Comparison of ENCODE assay signal across 11 cellular contexts in genomic region chr4:68405718-68406478, GRCh38. TPM values are rescaled to one million over a fixed set of nuclear protein-coding genes. Genes with fewer than 3 reads are reported as not detected.
A peak's percentile ranks its signal among the peaks of the same experiment; 100 is the strongest.
DNase-seq lines count a peak whose midpoint lies in the region; FAIRE-seq and TF ChIP-seq lines count a peak whose summit lies in the region.
"Not testable (repeated sequence)": the region's sequence is repeated elsewhere in the genome, so short reads cannot be mapped to it uniquely, and the experiment has no call there.
"Had no signal": no experiment of that assay in that cellular context is flagged by ENCODE, and none has a peak within 500 bp of the region (broad histone marks: within the 10 kb centered on the region; RNA-seq: fewer than 3 reads in every experiment).

No MANE protein-coding gene starts in this region.

- not testable (repeated sequence) for H3K36me3 ChIP-seq in H7 (replicated peaks; ENCODE audit: control insufficient read depth, insufficient read depth, low read length); HUES64 (ENCODE audit: insufficient read depth, low read length); H1 (ENCODE audit: control insufficient read depth in 2 of 4, insufficient read depth in 4 of 4, low read length in 3 of 4); iPS-18a (ENCODE audit: control insufficient read depth, low read depth, low read length); neural progenitor cell

- H3K56ac ChIP-seq in H1 (replicated peaks; ENCODE audit: insufficient read length, low read depth, low read length): peak overlapping the region; percentile 93

- H3K4me1 Mint-ChIP-seq in neural progenitor cell: peaks cover 18% of the 10 kb centered on the region

- H3K23me2 ChIP-seq in H1 (ENCODE audit: low read depth, low read length): not testable (repeated sequence)

- H2BK20ac ChIP-seq in H1 (ENCODE audit: low read length): peak overlapping the region; percentile 88; the same call in 1 of the 2 replicates

- CTCF ChIA-PET in H1 (lab: Charles Lee; ENCODE audit: partially characterized antibody): interaction anchor here (0.8 to 2.7 kb wide), 6 partner anchors 14 to 56 kb away, joined by 3 to 16 read pairs (median 3); no protein-coding TSS in a partner anchor

- H3K27me3 Mint-ChIP-seq in neural progenitor cell (ENCODE audit: insufficient read depth, low read depth): peaks cover 12% of the 10 kb centered on the region

- POLR2A ChIA-PET in H1 (lab: Charles Lee; ENCODE audit: partially characterized antibody): interaction anchor here (0.6 to 8.2 kb wide), 24 partner anchors 9 to 1118 kb away, joined by 3 to 68 read pairs (median 4); partner anchors contain the start of gene YTHDC1

- peak overlapping the region; percentile 92 for H2AK5ac ChIP-seq in H1 (ENCODE audit: low read depth, low read length)

- H3K27me3 ChIP-seq in H7 (ENCODE audit: control insufficient read depth, insufficient read depth, low read length); HUES64 (ENCODE audit: insufficient read depth, low read length); H1 (replicated peaks in 1 of 4; ENCODE audit: control insufficient read depth in 3 of 4, extremely low read depth in 1 of 4, insufficient read depth in 3 of 4, low read length in 3 of 4); iPS-18a (ENCODE audit: control insufficient read depth, insufficient read depth, low read length): not testable (repeated sequence)
- H3K27me3 ChIP-seq in neural progenitor cell: peaks cover 20% of the 10 kb centered on the region

- H3K9me3 Mint-ChIP-seq in neural progenitor cell: not testable (repeated sequence)

- not testable (repeated sequence) for H3K23ac ChIP-seq in H1 (ENCODE audit: insufficient read length)

- peak overlapping the region; percentile 99 for H2BK120ac ChIP-seq in H1 (replicated peaks; ENCODE audit: low read depth, low read length)

- TF ChIP-seq POLR2A in H1 (IDR thresholded peaks at IDR 0.05; ENCODE audit: control extremely low read depth in 1 of 2, low read depth in 2 of 2, low read length in 2 of 2): peak; percentile 54 to 70; a peak in 2 of 3 replicates

- peak overlapping the region; percentile 100 for H3K27ac ChIP-seq in HUES64 (ENCODE audit: low read depth, low read length)
- peak overlapping the region; percentile 95 for H3K27ac ChIP-seq in H1 (ENCODE audit: low read depth, low read length)
- H3K27ac ChIP-seq in iPS-18a (ENCODE audit: low read length): peak overlapping the region; percentile 99
- H3K27ac ChIP-seq in neural progenitor cell: not testable (repeated sequence)

- not testable (repeated sequence) for H2AFZ ChIP-seq in H1 (ENCODE audit: low read length); neural progenitor cell (replicated peaks)

- peak overlapping the region; percentile 74 for H4K5ac ChIP-seq in H1 (ENCODE audit: insufficient read length, low read depth, low read length)

- WGBS in HUES64: 12% methylated on average over 13 of the region's 13 CpGs
- 7% methylated on average over 13 of the region's 13 CpGs; no CpG with 5 or more reads in 1 of the 2 experiments for WGBS in H1 (ENCODE audit: extremely low coverage in 1 of 2, insufficient coverage in 1 of 2, insufficient read length in 1 of 2, insufficient replicate concordance in 2 of 2, low coverage in 1 of 2, low lambda C conversion rate in 2 of 2, missing lambda C conversion rate in 1 of 2), 2 experiments

- not testable (repeated sequence) for H4K20me1 ChIP-seq in H1 (replicated peaks in 1 of 2; ENCODE audit: control insufficient read depth in 1 of 2, insufficient read depth in 2 of 2, low read length in 2 of 2); neural progenitor cell (ENCODE audit: low read depth)

- H3K27ac Mint-ChIP-seq in neural progenitor cell: not testable (repeated sequence)

- not testable (repeated sequence) for H3K79me1 ChIP-seq in H1 (ENCODE audit: low read depth, low read length)

- not testable (repeated sequence) for H3K14ac ChIP-seq in H1 (ENCODE audit: insufficient read length)

- not testable (repeated sequence) for H4K8ac ChIP-seq in H1 (ENCODE audit: extremely low read depth, insufficient read depth, low read length)

- H3K18ac ChIP-seq in H1 (ENCODE audit: extremely low read depth, low read length): peak overlapping the region; percentile 88

- peak in 2 of 3 experiments; percentile 10 to 22; a peak in 2 of 4 replicates for TF ChIP-seq CTCF in H1 (IDR thresholded peaks at IDR 0.05; ENCODE audit: control extremely low read depth in 1 of 3, insufficient read depth in 1 of 3, low read depth in 1 of 3, low read length in 3 of 3)
- not testable (repeated sequence) for TF ChIP-seq CTCF in neural progenitor cell (IDR thresholded peaks at IDR 0.05)

- peak; percentile 87 for FAIRE-seq in H1 (lab: Jason Lieb, UNC)

- H2BK12ac ChIP-seq in H1 (ENCODE audit: low read depth, low read length): peak overlapping the region; percentile 88; the same call in 1 of the 2 replicates

- peak overlapping the region; percentile 88 for H3K4ac ChIP-seq in H1 (replicated peaks; ENCODE audit: insufficient read length, low read depth, low read length)

- not testable (repeated sequence) for H3K36me3 Mint-ChIP-seq in neural progenitor cell

- not testable (repeated sequence) for H3K9me3 ChIP-seq in HUES64 (ENCODE audit: insufficient read depth, low read depth, low read length); H1 (ENCODE audit: insufficient read depth in 2 of 2, low read depth in 1 of 2, low read length in 1 of 2); iPS-18a (ENCODE audit: control insufficient read depth, low read depth, low read length); neural progenitor cell (ENCODE audit: low read depth)

- H3K9ac ChIP-seq in HUES64 (ENCODE audit: low read depth, low read length): peak overlapping the region; percentile 97
- peak overlapping the region; percentile 59 to 96 (median 83) for H3K9ac ChIP-seq in H1 (replicated peaks in 1 of 4; ENCODE audit: extremely low read depth in 1 of 4, low read depth in 3 of 4, low read length in 3 of 4)
- H3K9ac ChIP-seq in iPS-18a (ENCODE audit: low read length): peak overlapping the region; percentile 99
- H3K9ac ChIP-seq in neural progenitor cell: not testable (repeated sequence)

- H3K4me3 Mint-ChIP-seq in neural progenitor cell: not testable (repeated sequence)

- DNase-seq in H7: not testable (repeated sequence)
- DNase-seq in H1 (ENCODE audit: low read depth in 1 of 2, low spot score in 2 of 2): peak; percentile 69 to 87
- peak; percentile 95 for DNase-seq in iPS DF 19.7 (ENCODE audit: low read depth, low spot score)
- peak; percentile 38 for DNase-seq in iPS-NIHi7 (ENCODE audit: extremely low spot score)
- DNase-seq in neural progenitor cell (ENCODE audit: low spot score): peak; percentile 60

- not testable (repeated sequence) for H2BK15ac ChIP-seq in H1 (ENCODE audit: low read length)

- H3K79me2 ChIP-seq in H1 (ENCODE audit: control insufficient read depth in 1 of 2, insufficient read depth in 2 of 2, low read length in 2 of 2); neural progenitor cell (ENCODE audit: low read depth): not testable (repeated sequence)

- TF ChIP-seq EP300 in H1 (IDR thresholded peaks at IDR 0.05; ENCODE audit: borderline replicate concordance in 1 of 2, low read depth in 2 of 2, low read length in 2 of 2): peak in 1 of 2 experiments; percentile 34; a peak in 1 of 3 replicates

- H3K4me2 ChIP-seq in H1 (ENCODE audit: insufficient read depth in 1 of 2, low read depth in 2 of 2, low read length in 2 of 2): peak overlapping the region; percentile 89 to 90
- H3K4me2 ChIP-seq in neural progenitor cell: peak overlapping the region; percentile 71

- H2BK5ac ChIP-seq in H1 (ENCODE audit: low read depth, low read length): peak overlapping the region; percentile 97

- H3K4me3 ChIP-seq in H7 (ENCODE audit: insufficient read depth, low read depth, low read length) (peak overlapping the region; percentile 49), HUES64 (ENCODE audit: low read length) (peak overlapping the region; percentile 54), H1 (ENCODE audit: extremely low read depth in 1 of 4, insufficient read depth in 2 of 4, low read depth in 3 of 4, low read length in 4 of 4) (peak overlapping the region; percentile 44 to 65 (median 55); a peak in 7 of 8 replicates), iPS-18a (ENCODE audit: low read length) (peak overlapping the region; percentile 83)
- not testable (repeated sequence) for H3K4me3 ChIP-seq in neural progenitor cell

- H3K4me1 ChIP-seq in HUES64 (ENCODE audit: insufficient read depth, low read length): peaks cover 60% of the 10 kb centered on the region
- peaks cover 12 to 26% (median 21%) of the 10 kb centered on the region in 4 experiments for H3K4me1 ChIP-seq in H1 (replicated peaks in 1 of 4; ENCODE audit: control insufficient read depth in 3 of 4, insufficient read depth in 4 of 4, low read length in 3 of 4)
- H3K4me1 ChIP-seq in iPS-18a (ENCODE audit: control insufficient read depth, low read depth, low read length): peaks cover 52% of the 10 kb centered on the region
- H3K4me1 ChIP-seq in neural progenitor cell: peaks cover 42% of the 10 kb centered on the region

- peaks cover 21% of the 10 kb centered on the region for H3F3A ChIP-seq in neural progenitor cell (ENCODE audit: low read depth)

- TF ChIP-seq RAD21 in H1 (IDR thresholded peaks at IDR 0.05 in 1 of 2, conservative IDR thresholded peaks at IDR 0.05 in 1 of 2; ENCODE audit: low read depth in 2 of 2, low read length in 2 of 2): peak; percentile 17 to 23; a peak in 3 of 4 replicates

- not testable (repeated sequence) for H4K91ac ChIP-seq in H1 (replicated peaks; ENCODE audit: insufficient read length, low read length)

RNA-seq across cellular contexts. Expression of gene TMPRSS11E, which starts 41.4 kb away (rescaled TPM):
- total RNA-seq in H7 (2014; rRNA removed; shearing (Covaris generic)): 3.5 and 3.6 TPM in 2 replicates
- 1.8 TPM for polyA plus RNA-seq in HUES64 (2013, experiment 1 of 2)
- polyA plus RNA-seq in HUES64 (2013, experiment 2 of 2): 2.0 TPM
- total RNA-seq in H1 (2021; fragmentation: NEBNext Ultra II Directional; extraction: Animal tissue kit (Norgen Biotek cat#: 25700)): 0.71 and 0.96 TPM in 2 replicates
- polyA plus RNA-seq in H1 (2011; rRNA removed): 0.25 and 0.38 TPM in 2 replicates
- 0.54 TPM for polyA plus RNA-seq in H1 (2011; cell fraction: cytosol; rRNA removed)
- polyA plus RNA-seq in H1 (2011; cell fraction: nucleus; rRNA removed): 0.29 TPM
- 0.28 to 0.79 TPM (median 0.46 TPM) in 4 replicates for polyA plus RNA-seq in H1 (2012, experiment 1 of 2)
- not detected for polyA plus RNA-seq in H1 (2012, experiment 2 of 2)
- 1.8 TPM for polyA plus RNA-seq in H1 (2013, experiment 1 of 2)
- polyA plus RNA-seq in H1 (2013, experiment 2 of 2): 1.7 TPM
- 0.85 and 1.2 TPM in 2 replicates for polyA minus RNA-seq in H1 (2011; rRNA and poly(A)+ RNA removed)
- 1.2 TPM for polyA minus RNA-seq in H1 (2011; cell fraction: cytosol; rRNA and poly(A)+ RNA removed)
- polyA minus RNA-seq in H1 (2011; cell fraction: nucleus; rRNA and poly(A)+ RNA removed): 1.2 TPM
- not detected in 2 replicates for total RNA-seq in neural progenitor cell (ENCODE audit: low replicate concordance)
- total RNA-seq: CD4-positive, CD25-positive, alpha-beta regulatory T cell; GM23248; IMR-90 had no signal
- polyA plus RNA-seq: CD8-positive, alpha-beta memory T cell; GM23248; IMR-90 had no signal

RNA-seq across cellular contexts. Expression of gene YTHDC1, which starts 56.0 kb away (rescaled TPM):
- total RNA-seq in H7 (2014; rRNA removed; shearing (Covaris generic)): 53.0 and 83.7 TPM in 2 replicates
- polyA plus RNA-seq in HUES64 (2013, experiment 1 of 2): 68.3 TPM
- polyA plus RNA-seq in HUES64 (2013, experiment 2 of 2): 72.9 TPM
- 89.5 and 94.5 TPM in 2 replicates for total RNA-seq in H1 (2021; fragmentation: NEBNext Ultra II Directional; extraction: Animal tissue kit (Norgen Biotek cat#: 25700))
- polyA plus RNA-seq in H1 (2011; rRNA removed): 25.7 and 30.8 TPM in 2 replicates
- 48.9 TPM for polyA plus RNA-seq in H1 (2011; cell fraction: cytosol; rRNA removed)
- 48.5 TPM for polyA plus RNA-seq in H1 (2011; cell fraction: nucleus; rRNA removed)
- 62.5 to 98.2 TPM (median 70.3 TPM) in 4 replicates for polyA plus RNA-seq in H1 (2012, experiment 1 of 2)
- polyA plus RNA-seq in H1 (2012, experiment 2 of 2): 6.3 TPM
- 64.1 TPM for polyA plus RNA-seq in H1 (2013, experiment 1 of 2)
- polyA plus RNA-seq in H1 (2013, experiment 2 of 2): 57.2 TPM
- 45.0 and 55.8 TPM in 2 replicates for polyA minus RNA-seq in H1 (2011; rRNA and poly(A)+ RNA removed)
- 26.1 TPM for polyA minus RNA-seq in H1 (2011; cell fraction: cytosol; rRNA and poly(A)+ RNA removed)
- 109 TPM for polyA minus RNA-seq in H1 (2011; cell fraction: nucleus; rRNA and poly(A)+ RNA removed)
- total RNA-seq in neural progenitor cell (ENCODE audit: low replicate concordance): 73.0 and 108 TPM in 2 replicates
